Comparison of ENCODE assay signal across 1 cellular context in genomic region chr2:10482460-10482859, GRCh38.
TF ChIP-seq lines count a peak whose summit lies in the region.

No MANE protein-coding gene starts in this region.

TF ChIP-seq in HepG2, 621 proteins besides CTCF, POLR2A, EP300 and RAD21 (continued from another document):
- TF ChIP-seq CENPX (CRISPR knock-in tag; IDR thresholded peaks at IDR 0.05): no peak
- TF ChIP-seq, protein P1, sequence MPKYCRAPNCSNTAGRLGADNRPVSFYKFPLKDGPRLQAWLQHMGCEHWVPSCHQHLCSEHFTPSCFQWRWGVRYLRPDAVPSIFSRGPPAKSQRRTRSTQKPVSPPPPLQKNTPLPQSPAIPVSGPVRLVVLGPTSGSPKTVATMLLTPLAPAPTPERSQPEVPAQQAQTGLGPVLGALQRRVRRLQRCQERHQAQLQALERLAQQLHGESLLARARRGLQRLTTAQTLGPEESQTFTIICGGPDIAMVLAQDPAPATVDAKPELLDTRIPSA (CRISPR knock-in tag; IDR thresholded peaks at IDR 0.05; ENCODE audit: borderline replicate concordance): no peak
- TF ChIP-seq, protein P2, sequence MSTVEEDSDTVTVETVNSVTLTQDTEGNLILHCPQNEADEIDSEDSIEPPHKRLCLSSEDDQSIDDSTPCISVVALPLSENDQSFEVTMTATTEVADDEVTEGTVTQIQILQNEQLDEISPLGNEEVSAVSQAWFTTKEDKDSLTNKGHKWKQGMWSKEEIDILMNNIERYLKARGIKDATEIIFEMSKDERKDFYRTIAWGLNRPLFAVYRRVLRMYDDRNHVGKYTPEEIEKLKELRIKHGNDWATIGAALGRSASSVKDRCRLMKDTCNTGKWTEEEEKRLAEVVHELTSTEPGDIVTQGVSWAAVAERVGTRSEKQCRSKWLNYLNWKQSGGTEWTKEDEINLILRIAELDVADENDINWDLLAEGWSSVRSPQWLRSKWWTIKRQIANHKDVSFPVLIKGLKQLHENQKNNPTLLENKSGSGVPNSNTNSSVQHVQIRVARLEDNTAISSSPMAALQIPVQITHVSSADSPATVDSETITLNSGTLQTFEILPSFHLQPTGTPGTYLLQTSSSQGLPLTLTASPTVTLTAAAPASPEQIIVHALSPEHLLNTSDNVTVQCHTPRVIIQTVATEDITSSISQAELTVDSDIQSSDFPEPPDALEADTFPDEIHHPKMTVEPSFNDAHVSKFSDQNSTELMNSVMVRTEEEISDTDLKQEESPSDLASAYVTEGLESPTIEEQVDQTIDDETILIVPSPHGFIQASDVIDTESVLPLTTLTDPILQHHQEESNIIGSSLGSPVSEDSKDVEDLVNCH (CRISPR knock-in tag; IDR thresholded peaks at IDR 0.05): no peak
- no peak for TF ChIP-seq PHB2 (IDR thresholded peaks at IDR 0.05; ENCODE audit: partially characterized antibody)
- no peak for TF ChIP-seq SRF (IDR thresholded peaks at IDR 0.05; ENCODE audit: low read depth, low read length)
- peak; percentile 25; the same call in 1 of the 2 replicates for TF ChIP-seq TBX2 (CRISPR knock-in tag; IDR thresholded peaks at IDR 0.05; ENCODE audit: borderline replicate concordance)
- TF ChIP-seq ELF3 (CRISPR knock-in tag; IDR thresholded peaks at IDR 0.05): no peak
- no peak for TF ChIP-seq ZNF550 (CRISPR knock-in tag; IDR thresholded peaks at IDR 0.05; ENCODE audit: borderline replicate concordance)
- TF ChIP-seq ZBTB7B (CRISPR knock-in tag; IDR thresholded peaks at IDR 0.05): no peak
- no peak for TF ChIP-seq MEIS2 (CRISPR knock-in tag; IDR thresholded peaks at IDR 0.05)
- TF ChIP-seq ZNF274 (CRISPR knock-in tag; IDR thresholded peaks at IDR 0.05): no peak
- TF ChIP-seq PRMT3 (CRISPR knock-in tag; IDR thresholded peaks at IDR 0.05; ENCODE audit: borderline replicate concordance, low read depth): no peak
- TF ChIP-seq ISL2 (CRISPR knock-in tag; IDR thresholded peaks at IDR 0.05): peak; percentile 17; the same call in 1 of the 2 replicates
TF ChIP-seq in HepG2: peak in this region for 37.
